In genomic region chr1:160624464-160624863, GRCh38 we compare ENCODE assay signal across 14 cellular contexts. TPM values are rescaled to one million over a fixed set of nuclear protein-coding genes. Genes with fewer than 3 reads are reported as not detected.
DNase-seq lines count a peak whose midpoint lies in the region; ATAC-seq and TF ChIP-seq lines count a peak whose summit lies in the region.
"Had no signal": no experiment of that assay in that cellular context is flagged by ENCODE, and none has a peak within 500 bp of the region (broad histone marks: within the 10 kb centered on the region; RNA-seq: fewer than 3 reads in every experiment).

No MANE protein-coding gene starts in this region.

- H3K4me1 Mint-ChIP-seq in activated naive CD4-positive, alpha-beta T cell treated with anti-CD3 and anti-CD28 coated beads, Interleukin-2, amount 50 U/mL, for 24 hours, result peaks cover 93% of the 10 kb centered on the region
- H3K4me1 Mint-ChIP-seq in activated B cell treated with CpG ODN at 0.5 μM for 24 hours, result peaks cover 94% of the 10 kb centered on the region
- peaks cover 87% of the 10 kb centered on the region for H3K4me1 Mint-ChIP-seq in stimulated activated effector memory CD8-positive, alpha-beta T cell treated with anti-CD3 and anti-CD28 coated beads, Interleukin-12 subunit alpha, Interleukin-12 subunit beta, amount 100 ng/mL, for 72 hours
- H3K4me1 Mint-ChIP-seq: nephron had no signal

- peak overlapping the region; percentile 71 for H3K4me3 Mint-ChIP-seq in activated naive CD4-positive, alpha-beta T cell treated with anti-CD3 and anti-CD28 coated beads, Interleukin-2, amount 50 U/mL, for 24 hours
- H3K4me3 Mint-ChIP-seq in activated B cell treated with CpG ODN at 0.5 μM for 24 hours, result peak overlapping the region; percentile 58
- peak overlapping the region; percentile 76 for H3K4me3 Mint-ChIP-seq in stimulated activated effector memory CD8-positive, alpha-beta T cell treated with anti-CD3 and anti-CD28 coated beads, Interleukin-12 subunit alpha, Interleukin-12 subunit beta, amount 100 ng/mL, for 72 hours
- H3K4me3 Mint-ChIP-seq: nephron had no signal

- H3K9me3 Mint-ChIP-seq in activated naive CD4-positive, alpha-beta T cell treated with anti-CD3 and anti-CD28 coated beads, Interleukin-2, amount 50 U/mL, for 24 hours, result peaks cover 4% of the 10 kb centered on the region
- no peaks in the 10 kb centered on the region for H3K9me3 Mint-ChIP-seq in activated B cell treated with CpG ODN at 0.5 μM for 24 hours
- H3K9me3 Mint-ChIP-seq in stimulated activated effector memory CD8-positive, alpha-beta T cell treated with anti-CD3 and anti-CD28 coated beads, Interleukin-12 subunit alpha, Interleukin-12 subunit beta, amount 100 ng/mL, for 72 hours, result no peaks in the 10 kb centered on the region
- H3K9me3 Mint-ChIP-seq: nephron had no signal

- DNase-seq in activated naive CD4-positive, alpha-beta T cell (lab: John Stamatoyannopoulos, UW), result no peak
- DNase-seq in activated B cell treated with CpG ODN at 0.5 μM for 24 hours, result no peak
- DNase-seq in stimulated activated effector memory CD8-positive, alpha-beta T cell treated with anti-CD3 and anti-CD28 coated beads, Interleukin-12 subunit alpha, Interleukin-12 subunit beta, amount 100 ng/mL, for 72 hours (ENCODE audit: low spot score in 2 of 2), result no peak
- no peak for DNase-seq in SKM-1 treated with dmso at 0.1 percent for 144 hours (lab: John Stamatoyannopoulos, UW; ENCODE audit: unreplicated experiment)
- no peak for DNase-seq in GDM1 (lab: John Stamatoyannopoulos, UW)
- DNase-seq: EL; RPMI8226; stimulated activated CD4-positive, alpha-beta T cell treated with anti-CD3 and anti-CD28 coated beads, Interleukin-4, amount 100 ng/mL, for 4 hours had no signal

- CTCF ChIA-PET in activated B cell treated with CpG ODN at 0.5 μM for 24 hours (lab: Charles Lee), result interaction anchor here (1.2 to 1.4 kb wide), 2 partner anchors 18 to 51 kb away, joined by 3 to 5 read pairs; no protein-coding TSS in a partner anchor

- H3K36me3 Mint-ChIP-seq in activated naive CD4-positive, alpha-beta T cell treated with anti-CD3 and anti-CD28 coated beads, Interleukin-2, amount 50 U/mL, for 24 hours, result peaks cover 59% of the 10 kb centered on the region
- H3K36me3 Mint-ChIP-seq in activated B cell treated with CpG ODN at 0.5 μM for 24 hours (ENCODE audit: low read depth), result peaks cover 82% of the 10 kb centered on the region
- H3K36me3 Mint-ChIP-seq in stimulated activated effector memory CD8-positive, alpha-beta T cell treated with anti-CD3 and anti-CD28 coated beads, Interleukin-12 subunit alpha, Interleukin-12 subunit beta, amount 100 ng/mL, for 72 hours, result peaks cover 100% of the 10 kb centered on the region

- no peaks in the 10 kb centered on the region for H3K27me3 Mint-ChIP-seq in activated naive CD4-positive, alpha-beta T cell treated with anti-CD3 and anti-CD28 coated beads, Interleukin-2, amount 50 U/mL, for 24 hours
- no peaks in the 10 kb centered on the region for H3K27me3 Mint-ChIP-seq in activated B cell treated with CpG ODN at 0.5 μM for 24 hours

- peak; percentile 31 for ATAC-seq in GM21825 (IDR thresholded peaks at IDR 0.05; ENCODE audit: unreplicated experiment)
- ATAC-seq in activated B cell treated with CpG ODN at 0.5 μM for 24 hours (ENCODE audit: low read depth), result peak; percentile 9
- ATAC-seq in stimulated activated effector memory CD8-positive, alpha-beta T cell treated with anti-CD3 and anti-CD28 coated beads, Interleukin-12 subunit alpha, Interleukin-12 subunit beta, amount 100 ng/mL, for 72 hours, result no peak
- no peak for ATAC-seq in HG02759 (IDR thresholded peaks at IDR 0.05; ENCODE audit: unreplicated experiment)

- H3K27ac Mint-ChIP-seq in activated naive CD4-positive, alpha-beta T cell treated with anti-CD3 and anti-CD28 coated beads, Interleukin-2, amount 50 U/mL, for 24 hours, result peak overlapping the region; percentile 94
- H3K27ac Mint-ChIP-seq in activated B cell treated with CpG ODN at 0.5 μM for 24 hours, result peak overlapping the region; percentile 83
- peak overlapping the region; percentile 98 for H3K27ac Mint-ChIP-seq in stimulated activated effector memory CD8-positive, alpha-beta T cell treated with anti-CD3 and anti-CD28 coated beads, Interleukin-12 subunit alpha, Interleukin-12 subunit beta, amount 100 ng/mL, for 72 hours
- H3K27ac Mint-ChIP-seq: nephron had no signal

- intact Hi-C loops in activated B cell treated with CpG ODN at 0.5 μM for 24 hours (cut with micrococcal nuclease), result loop anchor here (5.0 to 10.0 kb wide), 2 partner anchors 143 to 1610 kb away; no protein-coding TSS in a partner anchor

- POLR2A ChIA-PET in activated B cell treated with CpG ODN at 0.5 μM for 24 hours (lab: Charles Lee), result interaction anchor here (0.9 to 10.1 kb wide), 6 partner anchors 11 to 49 kb away, joined by 3 to 60 read pairs (median 4); partner anchors contain the start of gene SLAMF1

- no peak for TF ChIP-seq CTCF in activated B cell treated with CpG ODN at 0.5 μM for 24 hours (IDR thresholded peaks at IDR 0.05)

RNA-seq across cellular contexts. Expression of gene SLAMF1, which starts 22.4 kb away (rescaled TPM):
- total RNA-seq in activated B cell treated with CpG ODN at 0.5 μM for 24 hours, result 85.7 and 91.7 TPM in 2 replicates
- total RNA-seq: bronchial epithelial cell, NCI-H460 had no signal

RNA-seq across cellular contexts. Expression of gene CD84, which starts 45.2 kb away (rescaled TPM):
- total RNA-seq in activated B cell treated with CpG ODN at 0.5 μM for 24 hours, result 57.5 and 65.5 TPM in 2 replicates
- total RNA-seq: bronchial epithelial cell, NCI-H460 had no signal

Comparison
In these comparisons a context has a peak if more than half of its experiments do, and no peak if none do; other contexts are left out.
1. ATAC-seq: peak in GM21825 (single experiment) and activated B cell treated with CpG ODN at 0.5 μM for 24 hours (single experiment); none in stimulated activated effector memory CD8-positive, alpha-beta T cell treated with anti-CD3 and anti-CD28 coated beads, Interleukin-12 subunit alpha, Interleukin-12 subunit beta, amount 100 ng/mL, for 72 hours (single experiment) and HG02759 (single experiment).
2. Peak in every context shown above with its lines, with median percentiles within 50 percentile points of each other: H3K27ac Mint-ChIP-seq and H3K4me3 Mint-ChIP-seq.